17 cellular contexts compared by ENCODE assay signal in the genomic region with DNA sequence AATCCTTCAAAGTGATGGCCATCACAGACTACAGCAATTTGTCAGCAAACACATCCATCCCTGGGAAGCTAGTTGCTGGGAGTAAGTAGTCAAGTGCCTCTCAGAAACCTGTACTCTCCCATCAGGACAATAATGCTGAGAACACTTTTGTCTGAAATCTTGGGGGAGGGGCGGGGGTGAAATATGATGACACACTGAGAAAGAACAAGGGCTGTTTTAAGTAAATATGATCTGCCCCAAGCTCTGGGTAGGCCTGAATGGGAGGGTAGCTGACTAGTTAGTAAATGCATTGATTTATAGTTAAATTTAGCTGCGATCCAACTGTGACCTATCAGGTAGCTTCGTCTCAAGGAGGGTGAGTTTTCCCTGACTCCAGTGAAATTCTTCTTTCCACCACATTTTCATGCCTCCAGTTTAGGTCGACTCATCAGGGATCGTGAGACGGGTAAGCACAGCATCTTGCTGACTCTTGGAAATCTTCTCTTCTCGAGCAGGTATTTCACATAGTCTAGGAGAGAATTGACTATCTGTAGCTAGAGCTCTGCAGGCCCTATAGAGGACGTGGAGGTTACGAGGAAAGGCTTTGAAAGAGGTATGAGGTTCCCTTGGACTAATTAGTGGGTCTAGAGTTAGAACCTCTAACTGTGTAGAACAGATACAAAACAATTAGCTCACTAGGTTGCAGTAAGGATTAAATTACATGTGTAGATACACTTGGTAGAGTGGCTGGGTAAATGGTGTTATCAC.
DNase-seq lines count a peak whose midpoint lies in the region; ATAC-seq and TF ChIP-seq lines count a peak whose summit lies in the region.
"Had no signal": no experiment of that assay in that cellular context is flagged by ENCODE, and none has a peak within 500 bp of the region (broad histone marks: within the 10 kb centered on the region; RNA-seq: fewer than 3 reads in every experiment).

No MANE protein-coding gene starts in this region.

- H3K4me2 ChIP-seq in neural progenitor cell = no peak overlapping the region

- DNase-seq in activated T-cell treated with anti-CD3 and anti-CD28 coated beads, Interleukin-2, amount 50 U/mL, for 72 hours = peak in 1 of 2 donors; percentile 31
- DNase-seq in activated T-cell treated with anti-CD3 and anti-CD28 coated beads for 4 hours (no peak), NCI-H187 (lab: John Stamatoyannopoulos, UW) (peak; percentile 84 to 86), NCI-H748 treated with DMSO at 0.1 percent for 48 hours (lab: John Stamatoyannopoulos, UW) (peak; percentile 8), neural progenitor cell (ENCODE audit: low spot score) (no peak), COR-L47 (lab: John Stamatoyannopoulos, UW) (no peak), T-helper 2 cell (no peak)
- DNase-seq: activated CD8-positive, alpha-beta T cell treated with anti-CD3 and anti-CD28 coated beads, Interleukin-2, amount 10 ng/mL, durations not matched to agents 7 days and 5 days; dorsolateral prefrontal cortex; left ventricle myocardium superior; pancreas; stimulated activated CD4-positive, alpha-beta T cell treated with anti-CD3 and anti-CD28 coated beads, Interleukin-2, amount 100 ng/mL, for 24 hours had no signal

- no peaks in the 10 kb centered on the region for H3K79me2 ChIP-seq in neural progenitor cell (ENCODE audit: low read depth)

- no peaks in the 10 kb centered on the region for H3K27me3 Mint-ChIP-seq in activated T-cell treated with anti-CD3 and anti-CD28 coated beads, Interleukin-2, amount 50 U/mL, for 72 hours (ENCODE audit: low read depth)
- peaks cover 2% of the 10 kb centered on the region for H3K27me3 Mint-ChIP-seq in neural progenitor cell (ENCODE audit: insufficient read depth, low read depth)

- H3K27ac Mint-ChIP-seq in activated T-cell treated with anti-CD3 and anti-CD28 coated beads, Interleukin-2, amount 50 U/mL, for 72 hours = peak overlapping the region; percentile 24
- H3K27ac Mint-ChIP-seq in neural progenitor cell = peak overlapping the region; percentile 31
- H3K27ac Mint-ChIP-seq: activated CD8-positive, alpha-beta T cell treated with anti-CD3 and anti-CD28 coated beads, Interleukin-2, amount 10 ng/mL, durations not matched to agents 7 days and 5 days; activated T-helper 1 cell treated with anti-CD3 and anti-CD28 coated beads, Interleukin-12 subunit alpha, Interleukin-12 subunit beta, Interleukin-2, Interleukin-4 antibody, amounts not matched to agents 30 ng/mL and 10 ng/mL and 1 ng/mL, durations not matched to agents 14 hours and 24 hours and 36 hours; CD14-positive monocyte had no signal

- peaks cover 39% of the 10 kb centered on the region for H3K4me1 Mint-ChIP-seq in activated T-cell treated with anti-CD3 and anti-CD28 coated beads, Interleukin-2, amount 50 U/mL, for 72 hours (ENCODE audit: low read depth)
- H3K4me1 Mint-ChIP-seq in neural progenitor cell = peaks cover 32% of the 10 kb centered on the region
- H3K4me1 Mint-ChIP-seq: CD14-positive monocyte had no signal

- H3K4me3 ChIP-seq in neural progenitor cell = no peak overlapping the region
- H3K4me3 ChIP-seq: cardiac muscle cell, dorsolateral prefrontal cortex, pancreas had no signal

- H3K9me3 ChIP-seq in neural progenitor cell (ENCODE audit: low read depth) = no peaks in the 10 kb centered on the region
- H3K9me3 ChIP-seq: pancreas had no signal

- no peak overlapping the region for H3K9ac ChIP-seq in neural progenitor cell

- H3K4me3 Mint-ChIP-seq in activated T-cell treated with anti-CD3 and anti-CD28 coated beads, Interleukin-2, amount 50 U/mL, for 72 hours = no peak overlapping the region
- H3K4me3 Mint-ChIP-seq in neural progenitor cell = no peak overlapping the region
- H3K4me3 Mint-ChIP-seq: activated CD8-positive, alpha-beta T cell treated with anti-CD3 and anti-CD28 coated beads, Interleukin-2, amount 10 ng/mL, durations not matched to agents 7 days and 5 days; activated T-helper 1 cell treated with anti-CD3 and anti-CD28 coated beads, Interleukin-12 subunit alpha, Interleukin-12 subunit beta, Interleukin-2, Interleukin-4 antibody, amounts not matched to agents 30 ng/mL and 10 ng/mL and 1 ng/mL, durations not matched to agents 14 hours and 24 hours and 36 hours; CD14-positive monocyte had no signal

- peaks cover 0 to 1% of the 10 kb centered on the region in 2 donors for H3K9me3 Mint-ChIP-seq in activated T-cell treated with anti-CD3 and anti-CD28 coated beads, Interleukin-2, amount 50 U/mL, for 72 hours
- H3K9me3 Mint-ChIP-seq in neural progenitor cell = no peaks in the 10 kb centered on the region

- no peak overlapping the region for H3K27ac ChIP-seq in neural progenitor cell
- H3K27ac ChIP-seq: cardiac muscle cell, HL-60, pancreas had no signal

- H2AFZ ChIP-seq in neural progenitor cell (replicated peaks) = no peak overlapping the region

- H3K36me3 Mint-ChIP-seq in activated T-cell treated with anti-CD3 and anti-CD28 coated beads, Interleukin-2, amount 50 U/mL, for 72 hours (ENCODE audit: insufficient read depth in 2 of 2) = peaks cover 2 to 6% of the 10 kb centered on the region in 2 donors
- H3K36me3 Mint-ChIP-seq in neural progenitor cell = no peaks in the 10 kb centered on the region
- H3K36me3 Mint-ChIP-seq: CD14-positive monocyte had no signal

- no peak for TF ChIP-seq CTCF in neural progenitor cell (IDR thresholded peaks at IDR 0.05)

- ATAC-seq in activated T-cell treated with anti-CD3 and anti-CD28 coated beads, Interleukin-2, amount 50 U/mL, for 72 hours (replicated peaks in 1 of 2) = peak in 1 of 2 donors; percentile 57
- ATAC-seq in GM18870 (IDR thresholded peaks at IDR 0.05; ENCODE audit: unreplicated experiment) = no peak
- ATAC-seq: activated CD8-positive, alpha-beta T cell treated with anti-CD3 and anti-CD28 coated beads, Interleukin-2, amount 10 ng/mL, durations not matched to agents 7 days and 5 days; left ventricle myocardium superior; pancreas had no signal

- H3K36me3 ChIP-seq in neural progenitor cell = no peaks in the 10 kb centered on the region
- H3K36me3 ChIP-seq: cardiac muscle cell, pancreas had no signal

- H4K20me1 ChIP-seq in neural progenitor cell (ENCODE audit: low read depth) = no peaks in the 10 kb centered on the region

- H3K4me1 ChIP-seq in neural progenitor cell = peaks cover 8% of the 10 kb centered on the region
- H3K4me1 ChIP-seq: pancreas had no signal

- no peaks in the 10 kb centered on the region for H3F3A ChIP-seq in neural progenitor cell (ENCODE audit: low read depth)

- H3K27me3 ChIP-seq in neural progenitor cell = no peaks in the 10 kb centered on the region
- H3K27me3 ChIP-seq: cardiac muscle cell, dorsolateral prefrontal cortex, pancreas had no signal

Comparison
In these comparisons a context has a peak if more than half of its experiments do, and no peak if none do; other contexts are left out.
1. DNase-seq: peak in NCI-H187 (2 of 2) and NCI-H748 treated with DMSO at 0.1 percent for 48 hours (single experiment); none in activated T-cell treated with anti-CD3 and anti-CD28 coated beads for 4 hours (single experiment), neural progenitor cell (single experiment), COR-L47 (single experiment) and T-helper 2 cell (0 of 5).